In genomic region chr11:134437821-134438220, GRCh38 we compare ENCODE assay signal across 30 cellular contexts. TPM values are rescaled to one million over a fixed set of nuclear protein-coding genes. Genes with fewer than 3 reads are reported as not detected.
DNase-seq lines count a peak whose midpoint lies in the region; ATAC-seq, FAIRE-seq and TF ChIP-seq lines count a peak whose summit lies in the region.
"Had no signal": no experiment of that assay in that cellular context is flagged by ENCODE, and none has a peak within 500 bp of the region (broad histone marks: within the 10 kb centered on the region; RNA-seq: fewer than 3 reads in every experiment).

No MANE protein-coding gene starts in this region.

- H3K79me2 ChIP-seq in H1 (ENCODE audit: control insufficient read depth in 1 of 2, insufficient read depth in 2 of 2, low read length in 2 of 2) = no peaks in the 10 kb centered on the region
- no peaks in the 10 kb centered on the region for H3K79me2 ChIP-seq in trophoblast cell (ENCODE audit: control insufficient read depth, insufficient read depth, low read length, poor library complexity)

- no peak overlapping the region for H2AFZ ChIP-seq in H1 (ENCODE audit: low read length)
- H2AFZ ChIP-seq in neuronal stem cell (ENCODE audit: low read length) = no peak overlapping the region
- H2AFZ ChIP-seq in trophoblast cell (ENCODE audit: insufficient read depth, low read length, poor library complexity) = no peak overlapping the region

- H4K8ac ChIP-seq in H1 (ENCODE audit: extremely low read depth, insufficient read depth, low read length) = no peak overlapping the region
- no peak overlapping the region for H4K8ac ChIP-seq in neuronal stem cell (ENCODE audit: low read depth, low read length)
- no peak overlapping the region for H4K8ac ChIP-seq in trophoblast cell (ENCODE audit: low read depth, low read length)

- H3K4me1 ChIP-seq in H1 (replicated peaks in 1 of 4; ENCODE audit: control insufficient read depth in 3 of 4, insufficient read depth in 4 of 4, low read length in 3 of 4) = peaks cover 0 to 3% (median 1%) of the 10 kb centered on the region in 4 experiments; a peak in 3 of 7 replicates
- peaks cover 0 to 11% of the 10 kb centered on the region in 2 donors for H3K4me1 ChIP-seq in neuronal stem cell (ENCODE audit: control insufficient read depth in 2 of 2, insufficient read depth in 1 of 2, low read depth in 1 of 2, low read length in 2 of 2)
- H3K4me1 ChIP-seq in trophoblast cell (ENCODE audit: control insufficient read depth in 1 of 2, insufficient read depth in 2 of 2, low read length in 2 of 2) = no peaks in the 10 kb centered on the region
- no peaks in the 10 kb centered on the region for H3K4me1 ChIP-seq in sigmoid colon
- H3K4me1 ChIP-seq in A673 (ENCODE audit: insufficient read depth, low read length, poor library complexity, severe bottlenecking) = no peaks in the 10 kb centered on the region
- H3K4me1 ChIP-seq: A549, BE2C, BLaER1 had no signal

- no peaks in the 10 kb centered on the region for H3K9me3 Mint-ChIP-seq in endothelial cell (ENCODE audit: unreplicated experiment)

- no peak overlapping the region for H3K27ac Mint-ChIP-seq in endothelial cell (ENCODE audit: unreplicated experiment)
- H3K27ac Mint-ChIP-seq: CD14-positive monocyte; CD4-positive, alpha-beta memory T cell; CD4-positive, CD25-positive, alpha-beta regulatory T cell had no signal

- POLR2A ChIA-PET in H1 (lab: Charles Lee; ENCODE audit: partially characterized antibody) (interaction anchor here (2.1 kb wide), 1 partner anchor 12 kb away, joined by 5 read pairs; no protein-coding TSS in a partner anchor), A673 (lab: Charles Lee; ENCODE audit: low non-redundant PET) (no interaction called here)

- no peak overlapping the region for H3K23ac ChIP-seq in H1 (ENCODE audit: insufficient read length)
- H3K23ac ChIP-seq in neuronal stem cell (ENCODE audit: low read depth, low read length, poor library complexity) = no peak overlapping the region
- no peak overlapping the region for H3K23ac ChIP-seq in trophoblast cell (ENCODE audit: low read length)

- no peak overlapping the region for H2BK15ac ChIP-seq in H1 (ENCODE audit: low read length)
- H2BK15ac ChIP-seq in neuronal stem cell (ENCODE audit: low read length) = no peak overlapping the region

- FAIRE-seq in H1 (lab: Jason Lieb, UNC) = no peak
- FAIRE-seq: A549, GM12878, GM12892, GM18507 had no signal

- H3K4me2 ChIP-seq in H1 (ENCODE audit: insufficient read depth in 1 of 2, low read depth in 2 of 2, low read length in 2 of 2) = no peak overlapping the region
- H3K4me2 ChIP-seq in neuronal stem cell (ENCODE audit: insufficient read depth, low read length, poor library complexity, severe bottlenecking) = no peak overlapping the region
- H3K4me2 ChIP-seq in trophoblast cell (ENCODE audit: low read length) = no peak overlapping the region
- H3K4me2 ChIP-seq: A549, BLaER1 had no signal

- intact Hi-C loops in sigmoid colon (cut with DNase I) (no loop called here), A673 (cut with micrococcal nuclease; ENCODE audit: unreplicated experiment) (no loop called here)

- no peak for TF ChIP-seq RAD21 in H1 (IDR thresholded peaks at IDR 0.05 in 1 of 2, conservative IDR thresholded peaks at IDR 0.05 in 1 of 2; ENCODE audit: low read depth in 2 of 2, low read length in 2 of 2)

- ATAC-seq in HG03175 (IDR thresholded peaks at IDR 0.05; ENCODE audit: unreplicated experiment) = no peak
- ATAC-seq: A549, GM12878 had no signal

- H2BK12ac ChIP-seq in H1 (ENCODE audit: low read depth, low read length) (no peak overlapping the region), neuronal stem cell (ENCODE audit: low read length) (no peak overlapping the region), trophoblast cell (ENCODE audit: low read length) (no peak overlapping the region)

- no TSS peak for BruUV-seq in A673 (replicated peaks; lab: Mats Ljungman, UMichigan)

- no peak overlapping the region for H3K18ac ChIP-seq in H1 (ENCODE audit: extremely low read depth, low read length)
- H3K18ac ChIP-seq in neuronal stem cell (ENCODE audit: low read length) = no peak overlapping the region
- no peak overlapping the region for H3K18ac ChIP-seq in trophoblast cell (ENCODE audit: low read length)

- H2BK120ac ChIP-seq in H1 (replicated peaks; ENCODE audit: low read depth, low read length) (no peak overlapping the region), neuronal stem cell (ENCODE audit: low read depth, low read length) (no peak overlapping the region), trophoblast cell (ENCODE audit: insufficient read depth, low read length, poor library complexity) (no peak overlapping the region)

- H2AK5ac ChIP-seq in H1 (ENCODE audit: low read depth, low read length) (no peak overlapping the region), neuronal stem cell (ENCODE audit: low read depth, low read length) (no peak overlapping the region), trophoblast cell (ENCODE audit: low read length) (no peak overlapping the region)

- CTCF ChIA-PET in H1 (lab: Charles Lee; ENCODE audit: partially characterized antibody) = interaction anchor here (0.7 to 1.6 kb wide), 5 partner anchors 11 to 500 kb away, joined by 3 to 4 read pairs (median 3); no protein-coding TSS in a partner anchor
- CTCF ChIA-PET in A673 (lab: Charles Lee) = no interaction called here

- H3K27me3 ChIP-seq in H1 (replicated peaks in 1 of 4; ENCODE audit: control insufficient read depth in 3 of 4, extremely low read depth in 1 of 4, insufficient read depth in 3 of 4, low read length in 3 of 4) = no peaks in the 10 kb centered on the region
- peaks cover 0 to 2% (median 0%) of the 10 kb centered on the region in 3 experiments for H3K27me3 ChIP-seq in neuronal stem cell (ENCODE audit: control insufficient read depth in 3 of 3, insufficient read depth in 3 of 3, low read depth in 1 of 3, low read length in 3 of 3)
- no peaks in the 10 kb centered on the region for H3K27me3 ChIP-seq in trophoblast cell (ENCODE audit: insufficient read depth, low read length)
- H3K27me3 ChIP-seq in sigmoid colon = peaks cover 0 to 10% (median 4%) of the 10 kb centered on the region in 3 donors
- H3K27me3 ChIP-seq in A673 (replicated peaks; ENCODE audit: insufficient read depth, low read depth, low read length, poor library complexity) = peaks cover 12% of the 10 kb centered on the region
- H3K27me3 ChIP-seq: BE2C, BLaER1 had no signal

- no peaks in the 10 kb centered on the region for H4K20me1 ChIP-seq in H1 (replicated peaks in 1 of 2; ENCODE audit: control insufficient read depth in 1 of 2, insufficient read depth in 2 of 2, low read length in 2 of 2)
- H4K20me1 ChIP-seq: BLaER1 had no signal

- H3K14ac ChIP-seq in H1 (ENCODE audit: insufficient read length) = no peak overlapping the region
- H3K14ac ChIP-seq in neuronal stem cell (ENCODE audit: low read length) = peak overlapping the region; percentile 1
- H3K14ac ChIP-seq in trophoblast cell (ENCODE audit: low read length) = no peak overlapping the region

- H3K27ac ChIP-seq in H1 (ENCODE audit: low read depth, low read length) (no peak overlapping the region), neuronal stem cell (replicated peaks; ENCODE audit: low read length) (no peak overlapping the region), trophoblast cell (ENCODE audit: low read depth, low read length) (no peak overlapping the region), sigmoid colon (no peak overlapping the region), A673 (ENCODE audit: low read depth, low read length, poor library complexity, severe bottlenecking) (no peak overlapping the region)
- H3K27ac ChIP-seq: 22Rv1, A549, BLaER1 had no signal

- H3K4me1 Mint-ChIP-seq in endothelial cell (ENCODE audit: unreplicated experiment) = peaks cover 12% of the 10 kb centered on the region
- H3K4me1 Mint-ChIP-seq: CD14-positive monocyte; CD4-positive, alpha-beta memory T cell; CD4-positive, CD25-positive, alpha-beta regulatory T cell; CD8-positive, alpha-beta memory T cell had no signal

- no peak for TF ChIP-seq EP300 in H1 (IDR thresholded peaks at IDR 0.05; ENCODE audit: borderline replicate concordance in 1 of 2, low read depth in 2 of 2, low read length in 2 of 2)
- TF ChIP-seq EP300 in sigmoid colon (IDR thresholded peaks at IDR 0.05) = no peak

- no peaks in the 10 kb centered on the region for H3K36me3 Mint-ChIP-seq in endothelial cell (ENCODE audit: low read depth, unreplicated experiment)
- H3K36me3 Mint-ChIP-seq: CD14-positive monocyte; CD4-positive, alpha-beta memory T cell; CD4-positive, CD25-positive, alpha-beta regulatory T cell; CD8-positive, alpha-beta memory T cell had no signal

- no peak overlapping the region for H2BK20ac ChIP-seq in H1 (ENCODE audit: low read length)

- 91% methylated on average over 9 of the region's 9 CpGs; no CpG with 5 or more reads in 1 of the 2 experiments for WGBS in H1 (ENCODE audit: extremely low coverage in 1 of 2, insufficient coverage in 1 of 2, insufficient read length in 1 of 2, insufficient replicate concordance in 2 of 2, low coverage in 1 of 2, low lambda C conversion rate in 2 of 2, missing lambda C conversion rate in 1 of 2), 2 experiments
- WGBS in neuronal stem cell (ENCODE audit: extremely low coverage in 2 of 2, insufficient read length in 2 of 2, insufficient replicate concordance in 1 of 2), 2 donors = no CpG with 5 or more reads among the region's 9 CpGs
- no CpG with 5 or more reads among the region's 9 CpGs for WGBS in trophoblast cell (ENCODE audit: extremely low coverage, insufficient coverage, insufficient read length)
- WGBS in sigmoid colon, 2 donors = 83 to 85% methylated on average over 9 of the region's 9 CpGs

- H3K27me3 Mint-ChIP-seq in endothelial cell (ENCODE audit: unreplicated experiment) = peaks cover 6% of the 10 kb centered on the region

- H2BK5ac ChIP-seq in H1 (ENCODE audit: low read depth, low read length) (peak overlapping the region; percentile 72), neuronal stem cell (ENCODE audit: low read length) (no peak overlapping the region), trophoblast cell (ENCODE audit: low read depth, low read length, poor library complexity) (no peak overlapping the region)

- no peaks in the 10 kb centered on the region for H3K79me1 ChIP-seq in H1 (ENCODE audit: low read depth, low read length)
- H3K79me1 ChIP-seq in neuronal stem cell (ENCODE audit: low read depth, low read length) = peaks cover 3% of the 10 kb centered on the region
- no peaks in the 10 kb centered on the region for H3K79me1 ChIP-seq in trophoblast cell (ENCODE audit: low read length)

- TF ChIP-seq CTCF in H1 (IDR thresholded peaks at IDR 0.05; ENCODE audit: control extremely low read depth in 1 of 3, insufficient read depth in 1 of 3, low read depth in 1 of 3, low read length in 3 of 3) (no peak), sigmoid colon (IDR thresholded peaks at IDR 0.05) (no peak), endothelial cell (IDR thresholded peaks at IDR 0.05; ENCODE audit: unreplicated experiment) (no peak), A673 (conservative IDR thresholded peaks at IDR 0.05; ENCODE audit: low read depth, low read length) (no peak)

- H3K4me3 ChIP-seq in H1 (ENCODE audit: extremely low read depth in 1 of 4, insufficient read depth in 2 of 4, low read depth in 3 of 4, low read length in 4 of 4) (no peak overlapping the region), neuronal stem cell (ENCODE audit: low read length in 2 of 2) (no peak overlapping the region), trophoblast cell (ENCODE audit: low read depth, low read length) (peak overlapping the region; percentile 58), sigmoid colon (no peak overlapping the region), A673 (ENCODE audit: low read depth, low read length, poor library complexity, severe bottlenecking) (no peak overlapping the region)
- H3K4me3 ChIP-seq: A549, BLaER1, GM12878 had no signal

- no peak overlapping the region for H3K4me3 Mint-ChIP-seq in endothelial cell (ENCODE audit: unreplicated experiment)
- H3K4me3 Mint-ChIP-seq: CD14-positive monocyte; CD4-positive, alpha-beta memory T cell; CD4-positive, CD25-positive, alpha-beta regulatory T cell; CD8-positive, alpha-beta memory T cell had no signal

- no peak overlapping the region for H4K12ac ChIP-seq in trophoblast cell (ENCODE audit: low read depth, low read length)

- H3K9me3 ChIP-seq in H1 (ENCODE audit: insufficient read depth in 2 of 2, low read depth in 1 of 2, low read length in 1 of 2) = no peaks in the 10 kb centered on the region
- H3K9me3 ChIP-seq in neuronal stem cell (replicated peaks in 1 of 2; ENCODE audit: control insufficient read depth in 2 of 2, insufficient read depth in 1 of 2, low read depth in 1 of 2, low read length in 2 of 2) = no peaks in the 10 kb centered on the region
- peaks cover 6% of the 10 kb centered on the region for H3K9me3 ChIP-seq in trophoblast cell (ENCODE audit: insufficient read depth, low read depth, low read length)
- no peaks in the 10 kb centered on the region for H3K9me3 ChIP-seq in sigmoid colon
- no peaks in the 10 kb centered on the region for H3K9me3 ChIP-seq in A673 (ENCODE audit: low read depth, low read length, poor library complexity, severe bottlenecking)
- H3K9me3 ChIP-seq: A549, BE2C, BLaER1 had no signal

- H3K36me3 ChIP-seq in H1 (ENCODE audit: control insufficient read depth in 2 of 4, insufficient read depth in 4 of 4, low read length in 3 of 4) (no peaks in the 10 kb centered on the region), neuronal stem cell (replicated peaks in 1 of 2; ENCODE audit: control insufficient read depth in 2 of 2, insufficient read depth in 2 of 2, low read length in 2 of 2) (no peaks in the 10 kb centered on the region), trophoblast cell (ENCODE audit: control insufficient read depth in 1 of 2, insufficient read depth in 2 of 2, low read length in 2 of 2) (no peaks in the 10 kb centered on the region), sigmoid colon (no peaks in the 10 kb centered on the region), A673 (ENCODE audit: insufficient read depth, low read length, poor library complexity, severe bottlenecking) (no peaks in the 10 kb centered on the region)
- H3K36me3 ChIP-seq: BE2C, BLaER1 had no signal

- TF ChIP-seq POLR2A in H1 (IDR thresholded peaks at IDR 0.05; ENCODE audit: control extremely low read depth in 1 of 2, low read depth in 2 of 2, low read length in 2 of 2) (no peak), sigmoid colon (IDR thresholded peaks at IDR 0.05) (no peak)

- H3K56ac ChIP-seq in H1 (replicated peaks; ENCODE audit: insufficient read length, low read depth, low read length) = no peak overlapping the region

- H3K4ac ChIP-seq in H1 (replicated peaks; ENCODE audit: insufficient read length, low read depth, low read length) = no peak overlapping the region
- H3K4ac ChIP-seq in neuronal stem cell (ENCODE audit: low read length) = no peak overlapping the region
- no peak overlapping the region for H3K4ac ChIP-seq in trophoblast cell (ENCODE audit: low read depth, low read length)

- no peak overlapping the region for H4K91ac ChIP-seq in H1 (replicated peaks; ENCODE audit: insufficient read length, low read length)
- H4K91ac ChIP-seq in neuronal stem cell (ENCODE audit: low read depth, low read length, poor library complexity) = no peak overlapping the region
- no peak overlapping the region for H4K91ac ChIP-seq in trophoblast cell (ENCODE audit: low read depth, low read length)

- H3K23me2 ChIP-seq in H1 (ENCODE audit: low read depth, low read length) = peaks cover 4% of the 10 kb centered on the region; the same call in 1 of the 2 replicates

- no peak for DNase-seq in H1 (ENCODE audit: low read depth in 1 of 2, low spot score in 2 of 2)
- no peak for DNase-seq in neuronal stem cell (ENCODE audit: low spot score)
- DNase-seq in trophoblast cell = no peak
- DNase-seq in sigmoid colon = peak; percentile 38
- DNase-seq in endothelial cell (ENCODE audit: low spot score) = no peak
- no peak for DNase-seq in A673 (ENCODE audit: low spot score)
- DNase-seq: ACHN; BE2C; C1 segment of cervical spinal cord; CD4-positive, alpha-beta memory T cell; CD4-positive, CD25-positive, alpha-beta regulatory T cell; CD8-positive, alpha-beta memory T cell; COR-L47; DMS 273 treated with DMSO at 0.1 percent for 48 hours; DMS153; DMS53; DMS79; DND-41; EL; GDM1 had no signal

- H3K9ac ChIP-seq in H1 (replicated peaks in 1 of 4; ENCODE audit: extremely low read depth in 1 of 4, low read depth in 3 of 4, low read length in 3 of 4) (no peak overlapping the region), neuronal stem cell (ENCODE audit: low read depth, low read length, poor library complexity) (peak overlapping the region; percentile 64), trophoblast cell (ENCODE audit: low read length) (no peak overlapping the region)
- H3K9ac ChIP-seq: BLaER1 had no signal

- no peak overlapping the region for H4K5ac ChIP-seq in H1 (ENCODE audit: insufficient read length, low read depth, low read length)

RNA-seq across cellular contexts. Expression of gene B3GAT1, which starts 25.8 kb away (rescaled TPM):
- 32.4 and 35.0 TPM in 2 replicates for total RNA-seq in H1 (2021; fragmentation: NEBNext Ultra II Directional; extraction: Animal tissue kit (Norgen Biotek cat#: 25700))
- polyA plus RNA-seq in H1 (2011; rRNA removed) (19.7 and 27.0 TPM in 2 replicates), sigmoid colon (under 1 TPM in 1 of 3 donors, not detected in 2; 0.63 TPM)
- polyA plus RNA-seq in H1 (2011; cell fraction: cytosol; rRNA removed) = 18.2 TPM
- polyA plus RNA-seq in H1 (2011; cell fraction: nucleus; rRNA removed) = 46.6 TPM
- 22.6 to 25.8 TPM (median 24.3 TPM) in 4 replicates for polyA plus RNA-seq in H1 (2012, experiment 1 of 2)
- polyA plus RNA-seq in H1 (2012, experiment 2 of 2) = 23.0 TPM
- polyA plus RNA-seq in H1 (2013, experiment 1 of 2) = 16.5 TPM
- 16.3 TPM for polyA plus RNA-seq in H1 (2013, experiment 2 of 2)
- 10.1 and 12.8 TPM in 2 replicates for polyA minus RNA-seq in H1 (2011; rRNA and poly(A)+ RNA removed)
- 15.9 TPM for polyA minus RNA-seq in H1 (2011; cell fraction: cytosol; rRNA and poly(A)+ RNA removed)
- polyA minus RNA-seq in H1 (2011; cell fraction: nucleus; rRNA and poly(A)+ RNA removed) = 20.5 TPM
- 27.4 TPM for polyA plus RNA-seq in neuronal stem cell (2013, experiment 1 of 2)
- 27.2 TPM for polyA plus RNA-seq in neuronal stem cell (2013, experiment 2 of 2)
- 0.06 and 0.07 TPM in 2 replicates for polyA plus RNA-seq in trophoblast cell (2013)
- total RNA-seq in sigmoid colon (under 1 TPM in 3 of 4 donors, not detected in 1; 0.16 to 0.28 (median 0.27) TPM), endothelial cell (ENCODE audit: unreplicated experiment) (18.2 TPM), A673 (2021) (3.7 and 5.5 TPM in 2 replicates)
- total RNA-seq: G401 had no signal
- polyA plus RNA-seq: A549; AG04450; CD14-positive monocyte; CD4-positive, alpha-beta memory T cell; CD4-positive, CD25-positive, alpha-beta regulatory T cell; GM12878 had no signal
